Comparison of ENCODE assay signal across 1 cellular context in the genomic region with DNA sequence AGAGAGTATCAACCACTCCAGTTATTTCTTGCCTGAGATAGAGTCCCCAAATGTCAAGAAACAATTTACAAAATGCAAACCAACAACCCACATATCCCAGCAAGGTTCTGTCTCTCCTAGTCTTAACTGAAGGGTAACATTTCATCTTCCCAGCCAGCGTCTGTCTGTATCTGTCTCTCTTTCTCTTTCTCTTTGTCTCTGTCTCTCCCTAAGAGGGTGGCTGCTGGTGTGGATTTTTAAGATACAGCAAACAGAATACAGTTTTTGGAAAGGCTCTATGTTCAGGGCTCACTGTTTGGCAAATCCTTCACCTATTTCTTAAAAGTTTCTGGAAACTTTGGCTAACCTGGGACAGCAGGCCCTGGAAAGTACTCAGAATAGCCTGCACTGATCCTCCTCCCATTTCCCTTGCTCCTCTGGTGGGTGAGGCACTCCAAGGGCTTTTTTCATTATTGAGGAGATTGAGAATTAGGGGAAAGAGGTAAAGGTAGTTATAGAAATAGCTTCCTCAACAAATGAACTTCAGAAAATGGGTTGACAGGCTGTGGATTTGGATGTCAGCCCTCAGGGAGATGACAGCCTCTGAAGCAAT.
TF ChIP-seq lines count a peak whose summit lies in the region.

No MANE protein-coding gene starts in this region.

TF ChIP-seq in IMR-90, 13 proteins besides CTCF, POLR2A, EP300 and RAD21:
- TF ChIP-seq CEBPB (IDR thresholded peaks at IDR 0.05; ENCODE audit: low read depth, low read length) = peak; percentile 11; the same call in 1 of the 2 replicates
- no peak for TF ChIP-seq SMC3 (IDR thresholded peaks at IDR 0.05; ENCODE audit: low read depth, low read length)
